In the genomic region with DNA sequence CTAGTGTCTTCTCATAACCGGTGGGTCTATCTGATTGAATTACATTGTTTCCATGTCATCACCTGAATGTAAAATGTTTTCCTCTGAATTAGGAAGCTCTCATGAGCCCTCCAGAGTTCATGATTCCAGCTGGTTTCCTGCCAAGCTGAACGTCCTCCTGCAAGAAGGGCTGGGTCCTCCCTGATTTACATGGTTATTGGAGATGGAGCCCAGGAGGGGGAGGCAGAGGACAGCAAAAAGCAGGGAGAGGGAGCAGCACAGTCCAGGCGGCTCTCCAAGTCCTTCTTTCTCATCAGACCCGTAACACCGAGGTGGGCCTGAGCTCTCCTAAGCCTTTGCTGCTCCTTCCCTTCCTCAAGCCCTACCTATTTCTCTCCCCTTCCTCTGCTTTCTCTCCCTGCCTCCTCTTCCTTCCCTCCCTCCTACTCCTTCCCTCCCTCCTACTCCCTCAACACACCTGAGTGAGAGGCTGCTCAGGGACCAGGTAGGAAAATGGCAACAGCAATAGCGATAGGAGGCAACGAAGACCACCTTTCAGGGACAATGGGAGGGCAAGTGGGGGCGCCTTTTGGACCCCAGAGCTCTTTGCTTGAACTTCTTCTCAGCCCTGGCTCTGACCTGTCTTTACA, we compare ENCODE assay signal across 9 cellular contexts.
A peak's percentile ranks its signal among the peaks of the same experiment; 100 is the strongest.
DNase-seq lines count a peak whose midpoint lies in the region; ATAC-seq, FAIRE-seq and TF ChIP-seq lines count a peak whose summit lies in the region.
"Had no signal": no experiment of that assay in that cellular context is flagged by ENCODE, and none has a peak within 500 bp of the region (broad histone marks: within the 10 kb centered on the region; RNA-seq: fewer than 3 reads in every experiment).

No MANE protein-coding gene starts in this region.

- H3K4ac ChIP-seq in neuronal stem cell (ENCODE audit: low read length): no peak overlapping the region

- H3K4me1 Mint-ChIP-seq in naive thymus-derived CD8-positive, alpha-beta T cell: no peaks in the 10 kb centered on the region
- H3K4me1 Mint-ChIP-seq in T-helper 17 cell: peaks cover 2% of the 10 kb centered on the region
- H3K4me1 Mint-ChIP-seq: IgD-negative memory B cell had no signal

- H2AK5ac ChIP-seq in neuronal stem cell (ENCODE audit: low read depth, low read length): no peak overlapping the region

- peak; percentile 66 for DNase-seq in DMS153 (lab: John Stamatoyannopoulos, UW)
- DNase-seq in RCC 7860 (ENCODE audit: low spot score): peak; percentile 47
- DNase-seq in fibroblast of lung (ENCODE audit: low read depth in 2 of 2): peak; percentile 55 to 59
- DNase-seq in neuronal stem cell (ENCODE audit: low spot score): peak; percentile 56
- DNase-seq in naive thymus-derived CD8-positive, alpha-beta T cell: no peak
- no peak for DNase-seq in T-helper 17 cell

- H3K4me2 ChIP-seq in KMS-11: no peak overlapping the region
- no peak overlapping the region for H3K4me2 ChIP-seq in fibroblast of lung (ENCODE audit: extremely low read depth, insufficient read depth, low read length)
- H3K4me2 ChIP-seq in neuronal stem cell (ENCODE audit: insufficient read depth, low read length, poor library complexity, severe bottlenecking): no peak overlapping the region

- no peak overlapping the region for H2BK12ac ChIP-seq in neuronal stem cell (ENCODE audit: low read length)

- H3K36me3 Mint-ChIP-seq in naive thymus-derived CD8-positive, alpha-beta T cell: peaks cover 0 to 7% (median 0%) of the 10 kb centered on the region in 3 donors
- no peaks in the 10 kb centered on the region for H3K36me3 Mint-ChIP-seq in T-helper 17 cell (ENCODE audit: low read depth)
- H3K36me3 Mint-ChIP-seq: IgD-negative memory B cell had no signal

- no peak for FAIRE-seq in RCC 7860 (lab: Jason Lieb, UNC)

- TF ChIP-seq CTCF in KMS-11 (conservative IDR thresholded peaks at IDR 0.05; ENCODE audit: low read depth, low read length): peak; percentile 47
- TF ChIP-seq CTCF in fibroblast of lung (conservative IDR thresholded peaks at IDR 0.05 in 1 of 2, IDR thresholded peaks at IDR 0.05 in 1 of 2; ENCODE audit: low read depth in 1 of 2, low read length in 2 of 2): peak; percentile 49 to 52

- no peak overlapping the region for H3K14ac ChIP-seq in neuronal stem cell (ENCODE audit: low read length)

- H3K27ac ChIP-seq in KMS-11 (no peak overlapping the region), fibroblast of lung (ENCODE audit: insufficient read depth, low read length) (no peak overlapping the region), neuronal stem cell (replicated peaks; ENCODE audit: low read length) (no peak overlapping the region)

- no peaks in the 10 kb centered on the region; the same call in 1 of the 2 replicates for H3K27me3 ChIP-seq in KMS-11 (ENCODE audit: insufficient read depth, low read depth)
- no peaks in the 10 kb centered on the region for H3K27me3 ChIP-seq in fibroblast of lung (ENCODE audit: control insufficient read depth, insufficient read depth, low read length)
- H3K27me3 ChIP-seq in neuronal stem cell (ENCODE audit: control insufficient read depth in 3 of 3, insufficient read depth in 3 of 3, low read depth in 1 of 3, low read length in 3 of 3): no peaks in the 10 kb centered on the region

- H3K4me3 ChIP-seq in KMS-11 (IDR thresholded peaks at IDR 0.05; ENCODE audit: insufficient read depth, low read depth, low read length) (no peak overlapping the region), fibroblast of lung (replicated peaks in 1 of 4; ENCODE audit: control extremely low read depth in 1 of 4, insufficient read depth in 1 of 4, low read depth in 3 of 4, low read length in 4 of 4) (no peak overlapping the region), neuronal stem cell (ENCODE audit: low read length in 2 of 2) (no peak overlapping the region)

- WGBS in neuronal stem cell (ENCODE audit: extremely low coverage in 2 of 2, insufficient read length in 2 of 2, insufficient replicate concordance in 1 of 2), 2 donors: no CpG with 5 or more reads among the region's 8 CpGs

- H4K20me1 ChIP-seq in KMS-11 (ENCODE audit: insufficient read depth) (no peaks in the 10 kb centered on the region), fibroblast of lung (ENCODE audit: control insufficient read depth, extremely low read depth, insufficient read depth, low read length) (no peaks in the 10 kb centered on the region)

- ATAC-seq in naive thymus-derived CD8-positive, alpha-beta T cell: no peak
- ATAC-seq in T-helper 17 cell (no peak), GM18502 (IDR thresholded peaks at IDR 0.05; ENCODE audit: poor library complexity, unreplicated experiment) (no peak)

- H3K27ac Mint-ChIP-seq in naive thymus-derived CD8-positive, alpha-beta T cell: no peak overlapping the region
- no peak overlapping the region for H3K27ac Mint-ChIP-seq in T-helper 17 cell
- H3K27ac Mint-ChIP-seq: IgD-negative memory B cell had no signal

- no peak overlapping the region for H3K18ac ChIP-seq in neuronal stem cell (ENCODE audit: low read length)

- H4K8ac ChIP-seq in neuronal stem cell (ENCODE audit: low read depth, low read length): no peak overlapping the region

- no peaks in the 10 kb centered on the region for H3K79me1 ChIP-seq in neuronal stem cell (ENCODE audit: low read depth, low read length)

- H2AFZ ChIP-seq in KMS-11 (ENCODE audit: low read depth): no peak overlapping the region
- H2AFZ ChIP-seq in fibroblast of lung (ENCODE audit: low read length): no peak overlapping the region
- H2AFZ ChIP-seq in neuronal stem cell (ENCODE audit: low read length): no peak overlapping the region

- H2BK120ac ChIP-seq in neuronal stem cell (ENCODE audit: low read depth, low read length): no peak overlapping the region

- H2BK5ac ChIP-seq in neuronal stem cell (ENCODE audit: low read length): no peak overlapping the region

- no peaks in the 10 kb centered on the region for H3K9me3 ChIP-seq in fibroblast of lung (ENCODE audit: control insufficient read depth, insufficient read depth, low read depth, low read length)
- H3K9me3 ChIP-seq in neuronal stem cell (replicated peaks in 1 of 2; ENCODE audit: control insufficient read depth in 2 of 2, insufficient read depth in 1 of 2, low read depth in 1 of 2, low read length in 2 of 2): peaks cover 0 to 4% of the 10 kb centered on the region in 2 donors
- H3K9me3 ChIP-seq in T-helper 17 cell (ENCODE audit: control insufficient read depth, low read length, poor library complexity, severe bottlenecking): no peaks in the 10 kb centered on the region

- no peak overlapping the region for H3K4me3 Mint-ChIP-seq in naive thymus-derived CD8-positive, alpha-beta T cell
- H3K4me3 Mint-ChIP-seq in T-helper 17 cell: no peak overlapping the region

- no peak overlapping the region for H4K91ac ChIP-seq in neuronal stem cell (ENCODE audit: low read depth, low read length, poor library complexity)

- H3K23ac ChIP-seq in neuronal stem cell (ENCODE audit: low read depth, low read length, poor library complexity): no peak overlapping the region

- peaks cover 22 to 56% (median 42%) of the 10 kb centered on the region in 5 donors for H3K27me3 Mint-ChIP-seq in naive thymus-derived CD8-positive, alpha-beta T cell
- peaks cover 42% of the 10 kb centered on the region for H3K27me3 Mint-ChIP-seq in T-helper 17 cell

- H3K79me2 ChIP-seq in KMS-11 (ENCODE audit: insufficient read depth, low read depth) (no peaks in the 10 kb centered on the region), fibroblast of lung (ENCODE audit: control insufficient read depth, insufficient read depth, low read length) (no peaks in the 10 kb centered on the region)

- H3K36me3 ChIP-seq in KMS-11 (ENCODE audit: insufficient read depth): no peaks in the 10 kb centered on the region
- H3K36me3 ChIP-seq in fibroblast of lung (ENCODE audit: control insufficient read depth, insufficient read depth, low read length): no peaks in the 10 kb centered on the region
- no peaks in the 10 kb centered on the region for H3K36me3 ChIP-seq in neuronal stem cell (replicated peaks in 1 of 2; ENCODE audit: control insufficient read depth in 2 of 2, insufficient read depth in 2 of 2, low read length in 2 of 2)

- POLR2A ChIA-PET in naive thymus-derived CD8-positive, alpha-beta T cell (lab: Charles Lee): no interaction called here

- no peak overlapping the region for H2BK15ac ChIP-seq in neuronal stem cell (ENCODE audit: low read length)

- H3K9ac ChIP-seq in KMS-11 (no peak overlapping the region), fibroblast of lung (ENCODE audit: insufficient read depth, low read length) (no peak overlapping the region), neuronal stem cell (ENCODE audit: low read depth, low read length, poor library complexity) (no peak overlapping the region)

- H3K9me3 Mint-ChIP-seq in naive thymus-derived CD8-positive, alpha-beta T cell: peaks cover under 1 to 11% (median 5%) of the 10 kb centered on the region in 9 donors

- H3K4me1 ChIP-seq in KMS-11 (ENCODE audit: low read depth, poor library complexity, severe bottlenecking) (no peaks in the 10 kb centered on the region), fibroblast of lung (ENCODE audit: control insufficient read depth, extremely low read depth, insufficient read depth, low read length) (no peaks in the 10 kb centered on the region), neuronal stem cell (ENCODE audit: control insufficient read depth in 2 of 2, insufficient read depth in 1 of 2, low read depth in 1 of 2, low read length in 2 of 2) (peaks cover 0 to 2% of the 10 kb centered on the region in 2 donors)

Comparison
In these comparisons a context has a peak if more than half of its experiments do, and no peak if none do; other contexts are left out.
1. DNase-seq: peak in DMS153 (single experiment), RCC 7860 (single experiment), fibroblast of lung (2 of 2) and neuronal stem cell (single experiment); none in naive thymus-derived CD8-positive, alpha-beta T cell (0 of 10) and T-helper 17 cell (0 of 3).